ENCODE assay signal across 8 cellular contexts in the genomic region with DNA sequence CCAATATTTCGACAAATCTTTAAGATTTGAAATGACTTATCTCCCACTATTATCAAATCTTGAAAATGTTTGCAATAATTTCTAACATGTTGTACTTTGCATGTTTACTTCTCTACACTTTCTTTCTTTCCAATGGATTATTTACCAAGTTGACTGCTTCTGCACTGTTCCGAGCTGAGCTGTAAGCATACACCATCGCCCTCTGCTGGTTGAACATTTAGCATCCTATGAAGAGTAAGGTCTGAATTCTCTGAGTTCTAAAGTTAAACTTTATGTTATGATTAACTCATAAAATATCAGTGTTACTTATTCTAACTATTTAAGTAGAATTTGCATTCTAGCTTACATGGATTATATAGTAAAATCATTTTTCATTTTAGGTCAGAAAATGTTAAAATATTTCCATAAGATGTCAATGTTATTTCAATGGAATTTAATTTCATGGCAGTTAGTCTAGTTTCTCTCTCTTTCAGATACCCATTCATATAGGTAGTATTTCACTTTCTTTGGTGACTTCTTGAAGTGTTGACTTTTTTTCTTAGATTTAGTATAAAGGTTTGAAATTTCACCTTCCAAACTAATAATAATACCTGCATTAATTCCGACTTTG.
DNase-seq lines count a peak whose midpoint lies in the region; ATAC-seq and TF ChIP-seq lines count a peak whose summit lies in the region.

No MANE protein-coding gene starts in this region.

- H3K9me3 ChIP-seq in OCI-LY3 (ENCODE audit: insufficient read depth, low read length) (no peaks in the 10 kb centered on the region), neural cell (ENCODE audit: low read length) (no peaks in the 10 kb centered on the region)

- peak; percentile 77 for TF ChIP-seq RAD21 in neural cell (conservative IDR thresholded peaks at IDR 0.05)

- H2AFZ ChIP-seq in OCI-LY3 (ENCODE audit: low read depth, low read length) (no peak overlapping the region), neural cell (ENCODE audit: low read depth, low read length) (no peak overlapping the region)

- peak; percentile 92 for ATAC-seq in GM18519 (IDR thresholded peaks at IDR 0.05; ENCODE audit: low FRiP score, unreplicated experiment)
- peak; percentile 59 for ATAC-seq in HG03108 (IDR thresholded peaks at IDR 0.05; ENCODE audit: unreplicated experiment)
- ATAC-seq in GM19452 (IDR thresholded peaks at IDR 0.05; ENCODE audit: unreplicated experiment) = no peak

- H3K4me3 ChIP-seq in OCI-LY3 (ENCODE audit: low read length) (no peak overlapping the region), dorsolateral prefrontal cortex (no peak overlapping the region), neural cell (ENCODE audit: low read length) (no peak overlapping the region)

- peak; percentile 63 for DNase-seq in D341Med (ENCODE audit: low spot score)
- peak in 2 of 10 donors; percentile 4 to 34 for DNase-seq in dorsolateral prefrontal cortex
- no peak for DNase-seq in NCI-H446 treated with DMSO at 0.1 percent for 48 hours (lab: John Stamatoyannopoulos, UW)

- H3K4me2 ChIP-seq in OCI-LY3 (ENCODE audit: low read length) (no peak overlapping the region), neural cell (ENCODE audit: low read length) (no peak overlapping the region)

- H3K4me1 ChIP-seq in OCI-LY3 (ENCODE audit: low read length) = 0 out of 2 replicates have a peak, but pooled peaks cover under 1% of the 10 kb centered on the region

- no peak for TF ChIP-seq EP300 in neural cell (conservative IDR thresholded peaks at IDR 0.05; ENCODE audit: poor library complexity, severe bottlenecking)

- intact Hi-C loops in dorsolateral prefrontal cortex (cut with DNase I) = no loop called here

- H3K79me2 ChIP-seq in OCI-LY3 (ENCODE audit: low read length) = no peaks in the 10 kb centered on the region
- no peaks in the 10 kb centered on the region for H3K79me2 ChIP-seq in neural cell (replicated peaks; ENCODE audit: insufficient read depth, low read length)

- H3K9ac ChIP-seq in OCI-LY3 (ENCODE audit: low read length) (no peak overlapping the region), neural cell (ENCODE audit: low read length) (no peak overlapping the region)

- no peaks in the 10 kb centered on the region for H3K9me2 ChIP-seq in neural cell (ENCODE audit: insufficient read depth, low read length)

- H3K36me3 ChIP-seq in OCI-LY3 (replicated peaks; ENCODE audit: low read depth, low read length) = no peaks in the 10 kb centered on the region
- H3K36me3 ChIP-seq in neural cell (ENCODE audit: insufficient read depth, low read length) = no peaks in the 10 kb centered on the region

- H3K27ac ChIP-seq in OCI-LY3 (ENCODE audit: low read length) (no peak overlapping the region), dorsolateral prefrontal cortex (no peak overlapping the region), neural cell (ENCODE audit: low read length) (no peak overlapping the region)

- TF ChIP-seq CTCF in OCI-LY3 (IDR thresholded peaks at IDR 0.05; ENCODE audit: low read depth, low read length) = peak; percentile 95
- TF ChIP-seq CTCF in dorsolateral prefrontal cortex (IDR thresholded peaks at IDR 0.05 in 54 of 56, conservative IDR thresholded peaks at IDR 0.05 in 2 of 56; ENCODE audit: low read depth in 1 of 56, partially characterized antibody in 56 of 56) = peak in 55 of 56 donors; percentile 27 to 68 (median 48)
- TF ChIP-seq CTCF in neural cell (IDR thresholded peaks at IDR 0.05; ENCODE audit: poor library complexity, severe bottlenecking) = peak; percentile 78

- no peaks in the 10 kb centered on the region for H4K20me1 ChIP-seq in OCI-LY3 (ENCODE audit: insufficient read depth, low read length)
- no peaks in the 10 kb centered on the region for H4K20me1 ChIP-seq in neural cell (ENCODE audit: insufficient read depth)

- no peaks in the 10 kb centered on the region for H3F3A ChIP-seq in neural cell (ENCODE audit: insufficient read depth, low read length, poor library complexity, severe bottlenecking)

- H3K27me3 ChIP-seq in OCI-LY3 (ENCODE audit: low read depth, low read length) (no peaks in the 10 kb centered on the region), dorsolateral prefrontal cortex (no peaks in the 10 kb centered on the region), neural cell (ENCODE audit: insufficient read depth, low read depth, low read length) (no peaks in the 10 kb centered on the region)

TF ChIP-seq in neural cell, 6 proteins besides CTCF, POLR2A, EP300 and RAD21:
- TF ChIP-seq SMC3 (conservative IDR thresholded peaks at IDR 0.05; ENCODE audit: poor library complexity) = peak; percentile 80
- TF ChIP-seq EZH2 (IDR thresholded peaks at IDR 0.05; ENCODE audit: borderline replicate concordance, insufficient read depth, low read length, poor library complexity, severe bottlenecking) = no peak
